In the genomic region with DNA sequence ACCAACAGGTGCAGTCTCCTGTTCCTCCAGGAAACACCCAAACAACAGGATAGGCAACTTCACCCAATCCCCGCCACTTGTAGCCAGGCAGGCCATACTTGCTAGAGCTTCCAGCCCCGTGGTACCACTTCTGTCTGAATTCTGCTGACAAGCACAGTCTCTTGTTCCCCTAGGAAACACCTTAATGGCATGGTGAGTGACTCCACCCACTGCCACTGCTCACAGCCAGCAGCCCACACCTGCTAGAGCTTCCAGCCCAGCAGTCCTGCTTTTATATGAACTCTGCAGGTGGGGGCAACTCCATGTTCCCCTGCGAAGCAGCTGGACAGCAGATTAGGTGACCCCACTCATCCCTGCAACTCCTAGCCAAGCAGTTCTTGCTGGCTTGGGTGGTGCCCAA, we compare ENCODE assay signal across 6 cellular contexts. TPM values are rescaled to one million over a fixed set of nuclear protein-coding genes. Genes with fewer than 3 reads are reported as not detected.
"Had no signal": no experiment of that assay in that cellular context is flagged by ENCODE, and none has a peak within 500 bp of the region (broad histone marks: within the 10 kb centered on the region; RNA-seq: fewer than 3 reads in every experiment).

No MANE protein-coding gene starts in this region.

RNA-seq across cellular contexts. Expression of gene COBL, which starts 52.6 kb away (rescaled TPM):
- total RNA-seq: activated CD4-positive, alpha-beta T cell treated with anti-CD3 and anti-CD28 coated beads for 36 hours; activated CD4-positive, alpha-beta T cell treated with anti-CD3 and anti-CD28 coated beads, Interleukin-2, amount 10 ng/mL, durations not matched to agents 7 days and 5 days; activated CD8-positive, alpha-beta T cell treated with anti-CD3 and anti-CD28 coated beads, Interleukin-2, amount 10 ng/mL, durations not matched to agents 7 days and 5 days; activated naive CD8-positive, alpha-beta T cell treated with anti-CD3 and anti-CD28 coated beads, Interleukin-2, amount 10 ng/mL, durations not matched to agents 7 days and 5 days; activated T-helper 2 cell treated with anti-CD3 and anti-CD28 coated beads, Interferon-gamma antibody, Interleukin-2, Interleukin-4, amounts not matched to agents 10 μg/mL and 5 μg/mL and 100 μg/mL, durations not matched to agents 14 hours and 24 hours and 36 hours; T-helper 17 cell had no signal
